22 cellular contexts compared by ENCODE assay signal in the genomic region with DNA sequence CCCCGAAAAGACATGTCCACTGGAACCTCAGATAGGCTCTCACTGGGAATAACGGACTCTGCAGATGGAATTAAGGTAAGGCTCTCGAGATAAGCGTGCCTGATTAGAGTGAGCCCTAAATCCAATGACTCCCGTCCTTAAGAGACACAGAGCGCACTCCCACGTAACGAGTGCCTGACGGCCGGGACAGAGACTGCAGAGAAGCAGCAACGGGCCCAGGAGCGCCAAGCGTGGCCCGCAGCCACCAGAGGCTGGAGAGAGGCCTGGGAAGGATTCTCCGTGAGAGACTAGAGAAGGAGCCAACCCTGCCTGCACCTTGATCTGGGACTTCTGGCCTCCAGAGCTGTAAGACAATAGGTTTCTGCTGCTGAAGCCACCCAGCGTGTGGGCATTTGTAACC.
"Had no signal": no experiment of that assay in that cellular context is flagged by ENCODE, and none has a peak within 500 bp of the region (broad histone marks: within the 10 kb centered on the region; RNA-seq: fewer than 3 reads in every experiment).

No MANE protein-coding gene starts in this region.

- H3K4me1 Mint-ChIP-seq: natural killer cell, T-cell had no signal

- H3K9me3 ChIP-seq: ascending aorta, esophagus muscularis mucosa, gastroesophageal sphincter, spleen, thoracic aorta had no signal

- ATAC-seq: activated CD8-positive, alpha-beta T cell treated with anti-CD3 and anti-CD28 coated beads, Interleukin-2, amount 10 ng/mL, durations not matched to agents 7 days and 5 days; gastroesophageal sphincter; natural killer cell; T-cell had no signal

- H3K27me3 ChIP-seq: ascending aorta, esophagus muscularis mucosa, gastroesophageal sphincter, spleen had no signal

- H3K4me3 ChIP-seq: ascending aorta, esophagus muscularis mucosa, gastroesophageal sphincter, spleen, thoracic aorta had no signal

- H3K27ac Mint-ChIP-seq: activated CD8-positive, alpha-beta T cell treated with anti-CD3 and anti-CD28 coated beads, Interleukin-2, amount 10 ng/mL, durations not matched to agents 7 days and 5 days; activated T-helper 1 cell treated with anti-CD3 and anti-CD28 coated beads, Interleukin-12 subunit alpha, Interleukin-12 subunit beta, Interleukin-2, Interleukin-4 antibody, amounts not matched to agents 30 ng/mL and 10 ng/mL and 1 ng/mL, durations not matched to agents 14 hours and 24 hours and 36 hours; natural killer cell; T-cell; type B pancreatic cell had no signal

- H3K27me3 Mint-ChIP-seq: type B pancreatic cell had no signal

- H3K27ac ChIP-seq: ascending aorta, esophagus muscularis mucosa, gastroesophageal sphincter, spleen, thoracic aorta had no signal

- H3K9me3 Mint-ChIP-seq: activated T-helper 1 cell treated with anti-CD3 and anti-CD28 coated beads, Interleukin-12 subunit alpha, Interleukin-12 subunit beta, Interleukin-2, Interleukin-4 antibody, amounts not matched to agents 30 ng/mL and 10 ng/mL and 1 ng/mL, durations not matched to agents 14 hours and 24 hours and 36 hours; natural killer cell; T-cell; type B pancreatic cell had no signal

- H3K36me3 ChIP-seq: ascending aorta, esophagus muscularis mucosa, gastroesophageal sphincter, spleen, thoracic aorta had no signal

- H3K4me3 Mint-ChIP-seq: activated CD8-positive, alpha-beta T cell treated with anti-CD3 and anti-CD28 coated beads, Interleukin-2, amount 10 ng/mL, durations not matched to agents 7 days and 5 days; activated T-helper 1 cell treated with anti-CD3 and anti-CD28 coated beads, Interleukin-12 subunit alpha, Interleukin-12 subunit beta, Interleukin-2, Interleukin-4 antibody, amounts not matched to agents 30 ng/mL and 10 ng/mL and 1 ng/mL, durations not matched to agents 14 hours and 24 hours and 36 hours; natural killer cell; T-cell; type B pancreatic cell had no signal

- DNase-seq: activated CD4-positive, alpha-beta T cell treated with anti-CD3 and anti-CD28 coated beads for 1 hour; activated CD4-positive, alpha-beta T cell treated with anti-CD3 and anti-CD28 coated beads, Interleukin-2, amount 50 U/mL, for 1 hour; activated CD8-positive, alpha-beta T cell treated with anti-CD3 and anti-CD28 coated beads, Interleukin-2, amount 10 ng/mL, durations not matched to agents 7 days and 5 days; activated gamma-delta T cell; activated naive CD4-positive, alpha-beta T cell treated with anti-CD3 and anti-CD28 coated beads, Interleukin-2, amount 50 U/mL, for 16 hours; central memory CD4-positive, alpha-beta T cell; effector memory CD4-positive, alpha-beta T cell; head of caudate nucleus; midbrain; natural killer cell; nucleus accumbens; posterior cingulate gyrus; spleen; stimulated activated CD4-positive, alpha-beta T cell treated with anti-CD3 and anti-CD28 coated beads, Interleukin-4, amount 100 ng/mL, for 1 hour; stimulated activated naive CD4-positive, alpha-beta T cell; T-cell had no signal
